In genomic region chr7:120680986-120681385, GRCh38 we compare ENCODE assay signal across 30 cellular contexts.
"Had no signal": no experiment of that assay in that cellular context is flagged by ENCODE, and none has a peak within 500 bp of the region (broad histone marks: within the 10 kb centered on the region; RNA-seq: fewer than 3 reads in every experiment).

No MANE protein-coding gene starts in this region.

- H3K27ac ChIP-seq: ascending aorta, breast epithelium, cardiac muscle cell, coronary artery, dorsolateral prefrontal cortex, foreskin keratinocyte, gastrocnemius medialis had no signal

- H3K27me3 ChIP-seq: ascending aorta, breast epithelium, cardiac muscle cell, dorsolateral prefrontal cortex, foreskin keratinocyte, gastrocnemius medialis had no signal

- H3K36me3 Mint-ChIP-seq: activated CD4-positive, alpha-beta memory T cell treated with anti-CD3 and anti-CD28 coated beads for 36 hours; activated CD8-positive, alpha-beta memory T cell treated with anti-CD3 and anti-CD28 coated beads, Interleukin-2, amount 10 ng/mL, durations not matched to agents 7 days and 5 days; activated naive CD4-positive, alpha-beta T cell treated with anti-CD3 and anti-CD28 coated beads, Interleukin-2, amount 10 ng/mL, durations not matched to agents 7 days and 5 days; activated naive CD4-positive, alpha-beta T cell treated with anti-CD3 and anti-CD28 coated beads, Interleukin-2, amount 50 U/mL, for 72 hours; activated naive CD8-positive, alpha-beta T cell treated with anti-CD3 and anti-CD28 coated beads, Interleukin-2, amount 10 ng/mL, durations not matched to agents 7 days and 5 days; brain had no signal

- H3K4me3 ChIP-seq: ascending aorta, breast epithelium, cardiac muscle cell, coronary artery, dorsolateral prefrontal cortex, gastrocnemius medialis had no signal

- H3K27me3 Mint-ChIP-seq: activated CD4-positive, alpha-beta memory T cell treated with anti-CD3 and anti-CD28 coated beads for 36 hours; activated CD4-positive, alpha-beta T cell treated with anti-CD3 and anti-CD28 coated beads, Interleukin-2, amount 10 ng/mL, durations not matched to agents 24 days and 14 days; activated CD8-positive, alpha-beta memory T cell treated with anti-CD3 and anti-CD28 coated beads, Interleukin-2, amount 10 ng/mL, durations not matched to agents 7 days and 5 days; activated naive CD4-positive, alpha-beta T cell treated with anti-CD3 and anti-CD28 coated beads, Interleukin-2, amount 10 ng/mL, durations not matched to agents 7 days and 5 days; activated naive CD8-positive, alpha-beta T cell treated with anti-CD3 and anti-CD28 coated beads, Interleukin-2, amount 10 ng/mL, durations not matched to agents 7 days and 5 days; brain; central memory CD8-positive, alpha-beta T cell had no signal

- H3K4me3 Mint-ChIP-seq: activated CD4-positive, alpha-beta memory T cell treated with anti-CD3 and anti-CD28 coated beads for 36 hours; activated CD4-positive, alpha-beta T cell treated with anti-CD3 and anti-CD28 coated beads for 36 hours; activated CD4-positive, alpha-beta T cell treated with anti-CD3 and anti-CD28 coated beads, Interleukin-2, amount 10 ng/mL, durations not matched to agents 24 days and 14 days; activated CD8-positive, alpha-beta memory T cell treated with anti-CD3 and anti-CD28 coated beads, Interleukin-2, amount 10 ng/mL, durations not matched to agents 7 days and 5 days; activated CD8-positive, alpha-beta T cell treated with anti-CD3 and anti-CD28 coated beads, Interleukin-2, amount 10 ng/mL, durations not matched to agents 7 days and 5 days; activated naive CD4-positive, alpha-beta T cell treated with anti-CD3 and anti-CD28 coated beads, Interleukin-2, amount 10 ng/mL, durations not matched to agents 7 days and 5 days; activated naive CD8-positive, alpha-beta T cell treated with anti-CD3 and anti-CD28 coated beads, Interleukin-2, amount 10 ng/mL, durations not matched to agents 7 days and 5 days; activated T-helper 1 cell treated with anti-CD3 and anti-CD28 coated beads, Interleukin-12 subunit alpha, Interleukin-12 subunit beta, Interleukin-2, Interleukin-4 antibody, amounts not matched to agents 30 ng/mL and 10 ng/mL and 1 ng/mL, durations not matched to agents 14 hours and 24 hours and 36 hours; brain; central memory CD8-positive, alpha-beta T cell; dendritic cell treated with granulocyte-macrophage colony-stimulating factor and Interleukin-4, amounts not matched to agents 40 ng/mL and 50 ng/mL, for 4 days; endodermal cell had no signal

- H3K4me1 Mint-ChIP-seq: activated CD4-positive, alpha-beta T cell treated with anti-CD3 and anti-CD28 coated beads for 36 hours; activated CD4-positive, alpha-beta T cell treated with anti-CD3 and anti-CD28 coated beads, Interleukin-2, amount 10 ng/mL, durations not matched to agents 24 days and 14 days; activated CD8-positive, alpha-beta memory T cell treated with anti-CD3 and anti-CD28 coated beads, Interleukin-2, amount 10 ng/mL, durations not matched to agents 7 days and 5 days; activated naive CD4-positive, alpha-beta T cell treated with anti-CD3 and anti-CD28 coated beads, Interleukin-2, amount 10 ng/mL, durations not matched to agents 7 days and 5 days; activated naive CD8-positive, alpha-beta T cell treated with anti-CD3 and anti-CD28 coated beads, Interleukin-2, amount 10 ng/mL, durations not matched to agents 7 days and 5 days; brain; central memory CD8-positive, alpha-beta T cell had no signal

- H3K36me3 ChIP-seq: ascending aorta, breast epithelium, cardiac muscle cell, gastrocnemius medialis had no signal

- H3K4me1 ChIP-seq: ascending aorta, breast epithelium, foreskin keratinocyte, gastrocnemius medialis had no signal

- ATAC-seq: activated CD4-positive, alpha-beta T cell treated with anti-CD3 and anti-CD28 coated beads for 36 hours; activated CD8-positive, alpha-beta memory T cell treated with anti-CD3 and anti-CD28 coated beads, Interleukin-2, amount 10 ng/mL, durations not matched to agents 7 days and 5 days; activated CD8-positive, alpha-beta T cell treated with anti-CD3 and anti-CD28 coated beads, Interleukin-2, amount 10 ng/mL, durations not matched to agents 7 days and 5 days; activated naive CD4-positive, alpha-beta T cell treated with anti-CD3 and anti-CD28 coated beads, Interleukin-2, amount 50 U/mL, for 72 hours; esophagus mucosa; foreskin keratinocyte had no signal

- DNase-seq: activated CD4-positive, alpha-beta memory T cell treated with anti-CD3 and anti-CD28 coated beads for 36 hours; activated CD4-positive, alpha-beta T cell treated with anti-CD3 and anti-CD28 coated beads for 36 hours; activated CD4-positive, alpha-beta T cell treated with anti-CD3 and anti-CD28 coated beads, Interleukin-2, amount 10 ng/mL, durations not matched to agents 24 days and 14 days; activated CD4-positive, CD25-positive, alpha-beta regulatory T cell; activated CD4-positive, CD25-positive, alpha-beta regulatory T cell treated with anti-CD3 and anti-CD28 coated beads, Interleukin-2, amount 50 U/mL, for 72 hours; activated CD8-positive, alpha-beta memory T cell treated with anti-CD3 and anti-CD28 coated beads, Interleukin-2, amount 10 ng/mL, durations not matched to agents 7 days and 5 days; activated CD8-positive, alpha-beta memory T cell treated with anti-CD3 and anti-CD28 coated beads, Interleukin-2, amount 50 U/mL, for 4 hours; activated CD8-positive, alpha-beta T cell treated with anti-CD3 and anti-CD28 coated beads, Interleukin-2, amount 10 ng/mL, durations not matched to agents 7 days and 5 days; activated gamma-delta T cell; activated naive CD4-positive, alpha-beta T cell; activated naive CD4-positive, alpha-beta T cell treated with anti-CD3 and anti-CD28 coated beads, Interleukin-2, amount 10 ng/mL, durations not matched to agents 7 days and 5 days; activated naive CD8-positive, alpha-beta T cell treated with anti-CD3 and anti-CD28 coated beads, Interleukin-2, amount 10 ng/mL, durations not matched to agents 7 days and 5 days; activated T-cell treated with anti-CD3 and anti-CD28 coated beads, Interleukin-2, amount 50 U/mL, for 1 hour; activated T-cell treated with anti-CD3 and anti-CD28 coated beads, Interleukin-2, amount 50 U/mL, for 48 hours; dorsolateral prefrontal cortex; effector memory CD4-positive, alpha-beta T cell; endodermal cell; foreskin keratinocyte; gastrocnemius medialis; T-helper 2 cell had no signal

- H3K27ac Mint-ChIP-seq: activated CD4-positive, alpha-beta memory T cell treated with anti-CD3 and anti-CD28 coated beads for 36 hours; activated CD4-positive, alpha-beta T cell treated with anti-CD3 and anti-CD28 coated beads for 36 hours; activated CD4-positive, alpha-beta T cell treated with anti-CD3 and anti-CD28 coated beads, Interleukin-2, amount 10 ng/mL, durations not matched to agents 24 days and 14 days; activated CD8-positive, alpha-beta memory T cell treated with anti-CD3 and anti-CD28 coated beads, Interleukin-2, amount 10 ng/mL, durations not matched to agents 7 days and 5 days; activated CD8-positive, alpha-beta T cell treated with anti-CD3 and anti-CD28 coated beads, Interleukin-2, amount 10 ng/mL, durations not matched to agents 7 days and 5 days; activated naive CD4-positive, alpha-beta T cell treated with anti-CD3 and anti-CD28 coated beads, Interleukin-2, amount 10 ng/mL, durations not matched to agents 7 days and 5 days; activated naive CD4-positive, alpha-beta T cell treated with anti-CD3 and anti-CD28 coated beads, Interleukin-2, amount 50 U/mL, for 72 hours; activated naive CD8-positive, alpha-beta T cell treated with anti-CD3 and anti-CD28 coated beads, Interleukin-2, amount 10 ng/mL, durations not matched to agents 7 days and 5 days; activated T-helper 1 cell treated with anti-CD3 and anti-CD28 coated beads, Interleukin-12 subunit alpha, Interleukin-12 subunit beta, Interleukin-2, Interleukin-4 antibody, amounts not matched to agents 30 ng/mL and 10 ng/mL and 1 ng/mL, durations not matched to agents 14 hours and 24 hours and 36 hours; brain; dendritic cell treated with granulocyte-macrophage colony-stimulating factor and Interleukin-4, amounts not matched to agents 40 ng/mL and 50 ng/mL, for 4 days; endodermal cell had no signal

- H3K9me3 ChIP-seq: ascending aorta, breast epithelium, gastrocnemius medialis had no signal

- H3K9me3 Mint-ChIP-seq: activated CD4-positive, alpha-beta memory T cell treated with anti-CD3 and anti-CD28 coated beads for 36 hours; activated CD4-positive, alpha-beta T cell treated with anti-CD3 and anti-CD28 coated beads, Interleukin-2, amount 10 ng/mL, durations not matched to agents 24 days and 14 days; activated naive CD4-positive, alpha-beta T cell treated with anti-CD3 and anti-CD28 coated beads, Interleukin-2, amount 10 ng/mL, durations not matched to agents 7 days and 5 days; activated naive CD4-positive, alpha-beta T cell treated with anti-CD3 and anti-CD28 coated beads, Interleukin-2, amount 50 U/mL, for 72 hours; activated naive CD8-positive, alpha-beta T cell treated with anti-CD3 and anti-CD28 coated beads, Interleukin-2, amount 10 ng/mL, durations not matched to agents 7 days and 5 days; activated T-helper 1 cell treated with anti-CD3 and anti-CD28 coated beads, Interleukin-12 subunit alpha, Interleukin-12 subunit beta, Interleukin-2, Interleukin-4 antibody, amounts not matched to agents 30 ng/mL and 10 ng/mL and 1 ng/mL, durations not matched to agents 14 hours and 24 hours and 36 hours; brain; central memory CD8-positive, alpha-beta T cell; dendritic cell treated with granulocyte-macrophage colony-stimulating factor and Interleukin-4, amounts not matched to agents 40 ng/mL and 50 ng/mL, for 4 days; endodermal cell had no signal
